ENCODE assay signal across 34 cellular contexts in the genomic region with DNA sequence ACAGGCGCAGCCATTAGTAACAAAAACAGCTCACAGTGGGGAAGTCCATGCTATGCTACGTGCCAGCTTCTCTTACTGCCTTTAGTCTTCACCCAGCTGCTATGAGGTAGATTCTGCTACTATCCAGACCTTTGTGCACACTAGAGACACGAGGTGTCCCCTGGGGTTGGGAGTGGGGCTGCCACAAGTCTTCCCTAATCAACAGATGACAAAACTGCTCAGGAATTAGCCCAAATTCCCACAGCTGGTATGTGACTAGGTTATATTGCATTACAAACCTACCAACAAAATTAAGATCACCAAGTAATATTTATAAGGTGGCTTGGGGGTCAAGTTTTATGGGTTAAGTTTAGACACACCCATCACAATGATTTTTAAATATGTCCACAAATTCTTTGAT.
"Had no signal": no experiment of that assay in that cellular context is flagged by ENCODE, and none has a peak within 500 bp of the region (broad histone marks: within the 10 kb centered on the region; RNA-seq: fewer than 3 reads in every experiment).

No MANE protein-coding gene starts in this region.

- H3K4me3 Mint-ChIP-seq: activated CD4-positive, alpha-beta memory T cell treated with anti-CD3 and anti-CD28 coated beads for 36 hours; activated CD4-positive, alpha-beta T cell treated with anti-CD3 and anti-CD28 coated beads, Interleukin-2, amount 10 ng/mL, durations not matched to agents 24 days and 14 days; activated naive CD4-positive, alpha-beta T cell treated with anti-CD3 and anti-CD28 coated beads, Interleukin-2, amount 10 ng/mL, durations not matched to agents 7 days and 5 days; activated naive CD8-positive, alpha-beta T cell treated with anti-CD3 and anti-CD28 coated beads, Interleukin-2, amount 10 ng/mL, durations not matched to agents 7 days and 5 days; activated T-helper 1 cell treated with anti-CD3 and anti-CD28 coated beads, Interleukin-12 subunit alpha, Interleukin-12 subunit beta, Interleukin-2, Interleukin-4 antibody, amounts not matched to agents 30 ng/mL and 10 ng/mL and 1 ng/mL, durations not matched to agents 14 hours and 24 hours and 36 hours; brain; naive B cell; nephron progenitor cell; stimulated activated effector memory CD8-positive, alpha-beta T cell treated with anti-CD3 and anti-CD28 coated beads, Interleukin-12 subunit alpha, Interleukin-12 subunit beta, amount 100 ng/mL, for 72 hours; stimulated activated naive CD8-positive, alpha-beta T cell treated with anti-CD3 and anti-CD28 coated beads, Interleukin-15, amount 100 ng/mL, for 72 hours; type B pancreatic cell had no signal

- ATAC-seq: gastrocnemius medialis; left ventricle myocardium superior; sciatic nerve; stimulated activated effector memory CD8-positive, alpha-beta T cell treated with anti-CD3 and anti-CD28 coated beads, Interleukin-12 subunit alpha, Interleukin-12 subunit beta, amount 100 ng/mL, for 72 hours; stimulated activated naive CD8-positive, alpha-beta T cell treated with anti-CD3 and anti-CD28 coated beads, Interleukin-15, amount 100 ng/mL, for 72 hours had no signal

- DNase-seq: activated CD4-positive, alpha-beta memory T cell treated with anti-CD3 and anti-CD28 coated beads for 36 hours; activated CD4-positive, alpha-beta T cell treated with anti-CD3 and anti-CD28 coated beads, Interleukin-2, amount 10 ng/mL, durations not matched to agents 24 days and 14 days; activated CD4-positive, CD25-positive, alpha-beta regulatory T cell treated with anti-CD3 and anti-CD28 coated beads, Interleukin-2, amount 50 U/mL, for 72 hours; activated CD8-positive, alpha-beta memory T cell treated with anti-CD3 and anti-CD28 coated beads, Interleukin-2, amount 50 U/mL, for 4 hours; activated effector memory CD4-positive, alpha-beta T cell treated with anti-CD3 and anti-CD28 coated beads, Interleukin-2, amount 50 U/mL, for 16 hours; activated naive CD4-positive, alpha-beta T cell treated with anti-CD3 and anti-CD28 coated beads, Interleukin-2, amount 10 ng/mL, durations not matched to agents 7 days and 5 days; activated naive CD8-positive, alpha-beta T cell treated with anti-CD3 and anti-CD28 coated beads, Interleukin-2, amount 10 ng/mL, durations not matched to agents 7 days and 5 days; activated T-cell treated with anti-CD3 and anti-CD28 coated beads, Interleukin-2, amount 50 U/mL, for 1 hour; cerebellar nuclear complex; dorsolateral prefrontal cortex; effector memory CD4-positive, alpha-beta T cell; gastrocnemius medialis; glutamatergic neuron; islet precursor cell; left ventricle myocardium superior; naive B cell; nephron progenitor cell; ovary; retina; small intestine; stimulated activated CD4-positive, alpha-beta T cell treated with anti-CD3 and anti-CD28 coated beads, Interleukin-4, amount 100 ng/mL, for 24 hours; stimulated activated naive CD8-positive, alpha-beta T cell treated with anti-CD3 and anti-CD28 coated beads, Interleukin-15, amount 100 ng/mL, for 72 hours; substantia nigra; uterus had no signal

- H3K9me3 Mint-ChIP-seq: activated CD4-positive, alpha-beta memory T cell treated with anti-CD3 and anti-CD28 coated beads for 36 hours; activated CD4-positive, alpha-beta T cell treated with anti-CD3 and anti-CD28 coated beads, Interleukin-2, amount 10 ng/mL, durations not matched to agents 24 days and 14 days; activated naive CD4-positive, alpha-beta T cell treated with anti-CD3 and anti-CD28 coated beads, Interleukin-2, amount 10 ng/mL, durations not matched to agents 7 days and 5 days; activated naive CD8-positive, alpha-beta T cell treated with anti-CD3 and anti-CD28 coated beads, Interleukin-2, amount 10 ng/mL, durations not matched to agents 7 days and 5 days; activated T-helper 1 cell treated with anti-CD3 and anti-CD28 coated beads, Interleukin-12 subunit alpha, Interleukin-12 subunit beta, Interleukin-2, Interleukin-4 antibody, amounts not matched to agents 30 ng/mL and 10 ng/mL and 1 ng/mL, durations not matched to agents 14 hours and 24 hours and 36 hours; stimulated activated effector memory CD8-positive, alpha-beta T cell treated with anti-CD3 and anti-CD28 coated beads, Interleukin-12 subunit alpha, Interleukin-12 subunit beta, amount 100 ng/mL, for 72 hours; stimulated activated naive CD8-positive, alpha-beta T cell treated with anti-CD3 and anti-CD28 coated beads, Interleukin-15, amount 100 ng/mL, for 72 hours; type B pancreatic cell had no signal

- H3K4me1 ChIP-seq: ascending aorta, gastrocnemius medialis, prostate gland, uterus had no signal

- H3K36me3 Mint-ChIP-seq: activated CD4-positive, alpha-beta memory T cell treated with anti-CD3 and anti-CD28 coated beads for 36 hours; activated naive CD4-positive, alpha-beta T cell treated with anti-CD3 and anti-CD28 coated beads, Interleukin-2, amount 10 ng/mL, durations not matched to agents 7 days and 5 days; naive B cell; stimulated activated effector memory CD8-positive, alpha-beta T cell treated with anti-CD3 and anti-CD28 coated beads, Interleukin-12 subunit alpha, Interleukin-12 subunit beta, amount 100 ng/mL, for 72 hours; type B pancreatic cell had no signal

- H3K9me3 ChIP-seq: ascending aorta, gastrocnemius medialis, ovary, prostate gland, uterus had no signal

- H3K27ac ChIP-seq: ascending aorta, cardiac muscle cell, coronary artery, dorsolateral prefrontal cortex, gastrocnemius medialis, ovary, prostate gland, uterus, VCaP had no signal

- H3K36me3 ChIP-seq: ascending aorta, cardiac muscle cell, gastrocnemius medialis, ovary, prostate gland, uterus had no signal

- H3K4me3 ChIP-seq: ascending aorta, cardiac muscle cell, coronary artery, dorsolateral prefrontal cortex, gastrocnemius medialis, ovary, prostate gland, uterus had no signal

- H3K27ac Mint-ChIP-seq: activated CD4-positive, alpha-beta memory T cell treated with anti-CD3 and anti-CD28 coated beads for 36 hours; activated CD4-positive, alpha-beta T cell treated with anti-CD3 and anti-CD28 coated beads, Interleukin-2, amount 10 ng/mL, durations not matched to agents 24 days and 14 days; activated naive CD4-positive, alpha-beta T cell treated with anti-CD3 and anti-CD28 coated beads, Interleukin-2, amount 10 ng/mL, durations not matched to agents 7 days and 5 days; activated naive CD8-positive, alpha-beta T cell treated with anti-CD3 and anti-CD28 coated beads, Interleukin-2, amount 10 ng/mL, durations not matched to agents 7 days and 5 days; activated T-helper 1 cell treated with anti-CD3 and anti-CD28 coated beads, Interleukin-12 subunit alpha, Interleukin-12 subunit beta, Interleukin-2, Interleukin-4 antibody, amounts not matched to agents 30 ng/mL and 10 ng/mL and 1 ng/mL, durations not matched to agents 14 hours and 24 hours and 36 hours; brain; naive B cell; nephron progenitor cell; stimulated activated effector memory CD8-positive, alpha-beta T cell treated with anti-CD3 and anti-CD28 coated beads, Interleukin-12 subunit alpha, Interleukin-12 subunit beta, amount 100 ng/mL, for 72 hours; stimulated activated naive CD8-positive, alpha-beta T cell treated with anti-CD3 and anti-CD28 coated beads, Interleukin-15, amount 100 ng/mL, for 72 hours; type B pancreatic cell had no signal

- H3K27me3 ChIP-seq: ascending aorta, cardiac muscle cell, dorsolateral prefrontal cortex, gastrocnemius medialis, ovary, uterus had no signal

- H3K4me1 Mint-ChIP-seq: activated CD4-positive, alpha-beta T cell treated with anti-CD3 and anti-CD28 coated beads, Interleukin-2, amount 10 ng/mL, durations not matched to agents 24 days and 14 days; activated naive CD4-positive, alpha-beta T cell treated with anti-CD3 and anti-CD28 coated beads, Interleukin-2, amount 10 ng/mL, durations not matched to agents 7 days and 5 days; stimulated activated effector memory CD8-positive, alpha-beta T cell treated with anti-CD3 and anti-CD28 coated beads, Interleukin-12 subunit alpha, Interleukin-12 subunit beta, amount 100 ng/mL, for 72 hours had no signal
